ENCODE assay signal across 23 cellular contexts in the genomic region with DNA sequence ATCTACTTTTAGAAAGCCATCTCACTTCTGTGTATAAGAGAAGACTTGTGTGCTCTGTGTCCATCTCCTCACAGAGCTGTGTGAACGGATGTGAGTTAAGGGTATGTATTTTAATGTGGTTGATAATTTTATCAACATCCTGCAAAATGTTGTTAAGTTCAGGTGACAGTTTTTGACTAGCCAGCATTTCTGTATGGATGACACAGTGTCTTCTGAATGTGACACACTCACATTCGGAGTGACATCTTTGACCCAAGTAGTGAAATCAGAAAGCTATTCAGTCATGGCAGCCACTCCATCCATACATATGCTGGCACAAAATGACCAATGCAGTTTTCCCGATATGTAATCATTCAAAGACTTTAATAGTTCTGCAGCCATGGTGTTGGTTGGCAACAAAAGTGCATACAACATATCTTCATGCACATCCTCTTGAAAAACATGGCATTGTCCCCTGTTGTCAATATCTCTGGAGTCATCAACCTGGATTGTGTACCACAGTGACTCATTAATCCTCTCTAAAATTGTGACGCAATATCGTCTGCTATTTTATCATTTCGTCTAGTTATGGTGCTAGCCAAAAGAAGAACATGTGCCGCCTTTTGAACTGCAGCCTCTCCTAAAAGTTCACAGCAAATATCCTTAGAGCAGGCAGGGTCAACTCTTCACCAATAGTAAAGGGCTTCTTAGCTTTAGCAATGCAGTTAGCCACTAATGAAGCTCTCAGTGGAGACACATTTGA. TPM values are rescaled to one million over a fixed set of nuclear protein-coding genes. Genes with fewer than 3 reads are reported as not detected.
DNase-seq lines count a peak whose midpoint lies in the region; ATAC-seq, FAIRE-seq and TF ChIP-seq lines count a peak whose summit lies in the region.
"Had no signal": no experiment of that assay in that cellular context is flagged by ENCODE, and none has a peak within 500 bp of the region (broad histone marks: within the 10 kb centered on the region; RNA-seq: fewer than 3 reads in every experiment).

No MANE protein-coding gene starts in this region.

- BruUV-seq in K562 (replicated peaks; lab: Mats Ljungman, UMichigan), result no TSS peak

- H3K79me2 ChIP-seq in K562 (ENCODE audit: control insufficient read depth, insufficient read depth, low read length), result no peaks in the 10 kb centered on the region

- H4K20me1 ChIP-seq in K562 (replicated peaks; ENCODE audit: control insufficient read depth, insufficient read depth, low read length), result no peaks in the 10 kb centered on the region
- H4K20me1 ChIP-seq: BLaER1 treated with 17β-estradiol and CSF1 and Interleukin-3, amounts not matched to agents 10 nM and 100 nM had no signal

- H3K9me1 ChIP-seq in K562 (ENCODE audit: control insufficient read depth, insufficient read depth, low read length), result no peaks in the 10 kb centered on the region

- H3K27ac Mint-ChIP-seq in mesothelial cell of epicardium, result no peak overlapping the region
- H3K27ac Mint-ChIP-seq: activated naive CD4-positive, alpha-beta T cell treated with anti-CD3 and anti-CD28 coated beads for 36 hours; dendritic cell treated with granulocyte-macrophage colony-stimulating factor and Interleukin-4, amounts not matched to agents 40 ng/mL and 50 ng/mL, for 4 days; neural progenitor cell; stimulated activated naive CD8-positive, alpha-beta T cell treated with anti-CD3 and anti-CD28 coated beads, Interleukin-15, Interleukin-2, amounts not matched to agents 100 ng/mL and 50 ng/mL, for 24 hours; type B pancreatic cell had no signal

- TF ChIP-seq EP300 in K562 (IDR thresholded peaks at IDR 0.05; ENCODE audit: low read length), result no peak; the same call in 1 of the 2 replicates

- POLR2A ChIA-PET in K562 (lab: Yijun Ruan, JAX), result interaction anchor here (0.9 kb wide), 1 partner anchor 16 kb away, joined by 3 read pairs; no protein-coding TSS in a partner anchor

- TF ChIP-seq CTCF in K562 (IDR thresholded peaks at IDR 0.05 in 2 of 3, conservative IDR thresholded peaks at IDR 0.05 in 1 of 3; ENCODE audit: insufficient read depth in 2 of 3, low read depth in 1 of 3, low read length in 3 of 3) (no peak), prostate gland (IDR thresholded peaks at IDR 0.05) (no peak), GM13976 (IDR thresholded peaks at IDR 0.05; ENCODE audit: borderline replicate concordance, control extremely low read depth, extremely low read depth, insufficient read depth, missing control alignments) (no peak), mesothelial cell of epicardium (IDR thresholded peaks at IDR 0.05; ENCODE audit: unreplicated experiment) (no peak)

- no peaks in the 10 kb centered on the region for H3K4me1 Mint-ChIP-seq in mesothelial cell of epicardium
- H3K4me1 Mint-ChIP-seq: neural progenitor cell had no signal

- DNase-seq in H54 (ENCODE audit: insufficient read length, low spot score) (no peak), NCI-H460 (ENCODE audit: extremely low read depth, low read depth) (peak; percentile 52), K562 (ENCODE audit: extremely low read depth in 1 of 4, low spot score in 3 of 4) (peak in 1 of 4 experiments; percentile 28), left lobe of liver (ENCODE audit: low spot score) (no peak), prostate gland (ENCODE audit: low spot score) (no peak), GM13976 (ENCODE audit: low spot score) (no peak), mesothelial cell of epicardium (ENCODE audit: low spot score in 2 of 2, unreplicated experiment in 2 of 2) (no peak), inferior parietal cortex (ENCODE audit: extremely low spot score) (no peak)
- DNase-seq: activated CD4-positive, alpha-beta T cell treated with anti-CD3 and anti-CD28 coated beads, Interleukin-2, amount 50 U/mL, for 48 hours; activated naive CD4-positive, alpha-beta T cell treated with anti-CD3 and anti-CD28 coated beads for 36 hours; GOT3; heart left ventricle; islet precursor cell; MM.1S; NCI-H2029 treated with DMSO at 0.1 percent for 48 hours; NCI-H446 treated with DMSO at 0.1 percent for 48 hours had no signal

- ATAC-seq in K562, result peak; percentile 44
- peak; percentile 54 for ATAC-seq in left lobe of liver
- ATAC-seq: heart left ventricle had no signal

- H3K36me3 ChIP-seq in K562 (ENCODE audit: control insufficient read depth, insufficient read depth, low read length) (no peaks in the 10 kb centered on the region), prostate gland (no peaks in the 10 kb centered on the region)
- H3K36me3 ChIP-seq: BLaER1 treated with 17β-estradiol and CSF1 and Interleukin-3, amounts not matched to agents 10 nM and 100 nM; heart left ventricle; neural progenitor cell; right atrium auricular region had no signal

- H3K27me3 Mint-ChIP-seq in mesothelial cell of epicardium (ENCODE audit: low read depth), result no peaks in the 10 kb centered on the region

- H3K9me3 ChIP-seq in K562 (replicated peaks; ENCODE audit: control insufficient read depth, insufficient read depth, low read depth, low read length), result no peaks in the 10 kb centered on the region
- H3K9me3 ChIP-seq in prostate gland, result no peaks in the 10 kb centered on the region
- H3K9me3 ChIP-seq: heart left ventricle, right atrium auricular region had no signal

- no peak overlapping the region for H3K4me3 ChIP-seq in K562
- no peak overlapping the region for H3K4me3 ChIP-seq in prostate gland
- H3K4me3 ChIP-seq: BLaER1 treated with 17β-estradiol and CSF1 and Interleukin-3, amounts not matched to agents 10 nM and 100 nM; heart left ventricle; neural progenitor cell; right atrium auricular region had no signal

- H3K27me3 ChIP-seq in K562 (ENCODE audit: control insufficient read depth in 2 of 2, insufficient read depth in 2 of 2, low read length in 2 of 2) (no peaks in the 10 kb centered on the region), prostate gland (replicated peaks; ENCODE audit: insufficient read depth) (no peaks in the 10 kb centered on the region)
- H3K27me3 ChIP-seq: heart left ventricle, neural progenitor cell, right atrium auricular region had no signal

- TF ChIP-seq POLR2A in H54 (IDR thresholded peaks at IDR 0.05; ENCODE audit: low read depth, low read length), result no peak
- no peak for TF ChIP-seq POLR2A in K562 (conservative IDR thresholded peaks at IDR 0.05)
- TF ChIP-seq POLR2A in prostate gland (IDR thresholded peaks at IDR 0.05), result no peak

- FAIRE-seq in H54 (lab: Jason Lieb, UNC), result peak; percentile 45
- peak; percentile 11 for FAIRE-seq in K562 (lab: Jason Lieb, UNC)
- FAIRE-seq: GM18507 had no signal

- H2AFZ ChIP-seq in K562 (ENCODE audit: low read depth, low read length), result peak overlapping the region; percentile 66
- H2AFZ ChIP-seq: neural progenitor cell had no signal

- intact Hi-C loops in K562 (cut with micrococcal nuclease) (no loop called here), prostate gland (cut with DNase I) (no loop called here)

- H3K27ac ChIP-seq in K562 (ENCODE audit: extremely low read depth, low read depth, low read length) (no peak overlapping the region; the same call in 2 of the 3 replicates), prostate gland (no peak overlapping the region)
- H3K27ac ChIP-seq: BLaER1 treated with 17β-estradiol and CSF1 and Interleukin-3, amounts not matched to agents 10 nM and 100 nM; heart left ventricle; neural progenitor cell; right atrium auricular region had no signal

- no peaks in the 10 kb centered on the region for H3K9me3 Mint-ChIP-seq in mesothelial cell of epicardium
- H3K9me3 Mint-ChIP-seq: activated naive CD4-positive, alpha-beta T cell treated with anti-CD3 and anti-CD28 coated beads for 36 hours; dendritic cell treated with granulocyte-macrophage colony-stimulating factor and Interleukin-4, amounts not matched to agents 40 ng/mL and 50 ng/mL, for 4 days; stimulated activated naive CD8-positive, alpha-beta T cell treated with anti-CD3 and anti-CD28 coated beads, Interleukin-15, Interleukin-2, amounts not matched to agents 100 ng/mL and 50 ng/mL, for 24 hours; type B pancreatic cell had no signal

- no peaks in the 10 kb centered on the region for H3K36me3 Mint-ChIP-seq in mesothelial cell of epicardium
- H3K36me3 Mint-ChIP-seq: neural progenitor cell, type B pancreatic cell had no signal

- CTCF ChIA-PET in K562 (lab: Yijun Ruan, JAX; ENCODE audit: low intra/inter-chr PET ratio), result no interaction called here

- in situ Hi-C loops in K562 (cut with MboI) (no loop called here), GM13976 (cut with MboI; ENCODE audit: low sequenced_read_pairs, unreplicated experiment) (no loop called here)

- TF ChIP-seq RAD21 in K562 (CRISPR knock-in tag; conservative IDR thresholded peaks at IDR 0.05 in 1 of 2, IDR thresholded peaks at IDR 0.05 in 1 of 2), result no peak

- H3K4me1 ChIP-seq in K562 (replicated peaks in 1 of 2; ENCODE audit: control insufficient read depth in 2 of 2, insufficient read depth in 2 of 2, low read length in 2 of 2) (peaks cover 0 to 21% of the 10 kb centered on the region in 2 experiments; a peak in 2 of 5 replicates), prostate gland (replicated peaks) (no peaks in the 10 kb centered on the region)
- H3K4me1 ChIP-seq: BLaER1 treated with 17β-estradiol and CSF1 and Interleukin-3, amounts not matched to agents 10 nM and 100 nM; heart left ventricle; right atrium auricular region had no signal

- WGBS in K562 (ENCODE audit: insufficient coverage, low coverage, missing lambda C conversion rate), result 22% methylated on average over 7 of the region's 7 CpGs
- 79% methylated on average over 7 of the region's 7 CpGs for WGBS in prostate gland

- no peak overlapping the region for H3K9ac ChIP-seq in K562 (ENCODE audit: insufficient read depth in 1 of 2, low read depth in 2 of 2, low read length in 2 of 2)
- H3K9ac ChIP-seq: BLaER1 treated with 17β-estradiol and CSF1 and Interleukin-3, amounts not matched to agents 10 nM and 100 nM; neural progenitor cell had no signal

- H3K4me2 ChIP-seq in K562 (ENCODE audit: insufficient read depth, low read length), result no peak overlapping the region
- H3K4me2 ChIP-seq: BLaER1 treated with 17β-estradiol and CSF1 and Interleukin-3, amounts not matched to agents 10 nM and 100 nM; neural progenitor cell had no signal

- H3K4me3 Mint-ChIP-seq in mesothelial cell of epicardium, result no peak overlapping the region
- H3K4me3 Mint-ChIP-seq: activated naive CD4-positive, alpha-beta T cell treated with anti-CD3 and anti-CD28 coated beads for 36 hours; dendritic cell treated with granulocyte-macrophage colony-stimulating factor and Interleukin-4, amounts not matched to agents 40 ng/mL and 50 ng/mL, for 4 days; neural progenitor cell; stimulated activated naive CD8-positive, alpha-beta T cell treated with anti-CD3 and anti-CD28 coated beads, Interleukin-15, Interleukin-2, amounts not matched to agents 100 ng/mL and 50 ng/mL, for 24 hours; type B pancreatic cell had no signal

RNA-seq across cellular contexts. Expression of gene FGF2, which starts 6.8 kb away (rescaled TPM):
- 51.4 and 52.8 TPM in 2 replicates for total RNA-seq in NCI-H460 (2014; rRNA removed; shearing (Covaris generic))
- 19.4 and 32.2 TPM in 2 replicates for polyA plus RNA-seq in NCI-H460 (2014; cell fraction: nucleus; rRNA removed)
- 4.9 and 13.3 TPM in 2 replicates for total RNA-seq in K562 (2011; cell fraction: chromatin; rRNA removed; ENCODE audit: low replicate concordance)
- total RNA-seq in K562 (2011; cell fraction: nucleolus; rRNA removed), result 2.0 and 3.2 TPM in 2 replicates
- 8.3 and 20.0 TPM in 2 replicates for total RNA-seq in K562 (2011; cell fraction: nucleoplasm; rRNA removed)
- total RNA-seq in K562 (2014; rRNA removed) (5.1 and 7.2 TPM in 2 replicates), K562 (2014; rRNA removed; fragmentation: Illumina TruSeq; extraction: Trizol) (11.9 and 13.5 TPM in 2 replicates), K562 (2015; rRNA removed; fragmentation: Illumina TruSeq; extraction: Trizol) (9.1 and 10.8 TPM in 2 replicates), K562 (2021) (16.4 and 19.4 TPM in 2 replicates), left lobe of liver (1.2 TPM), prostate gland (1 to 10 TPM; 4.4 to 4.8 TPM), mesothelial cell of epicardium (11.3 to 13.0 TPM (median 11.9 TPM) in 3 replicates)
- polyA plus RNA-seq in K562 (2011; rRNA removed) (7.9 and 15.1 TPM in 2 replicates), K562 (2014; fragmentation: Illumina TruSeq; extraction: Trizol) (8.3 and 9.2 TPM in 2 replicates), K562 (2014; fragmentation: Nextera tagmentation; extraction: Ambion mirVana) (1 to 10 TPM; 2.5 to 2.6 TPM), K562 (2014; rRNA removed) (7.8 and 8.1 TPM in 2 replicates)
- polyA plus RNA-seq in K562 (2011; cell fraction: cytosol; rRNA removed), result 2.6 and 4.0 TPM in 2 replicates
- 4.9 and 6.5 TPM in 2 replicates for polyA plus RNA-seq in K562 (2011; cell fraction: nucleus; rRNA removed)
- polyA plus RNA-seq in K562 (2012), result 6.8 and 7.1 TPM in 2 replicates
- polyA minus RNA-seq in K562 (2011; rRNA and poly(A)+ RNA removed), result 11.7 and 16.9 TPM in 2 replicates
- 4.3 and 7.2 TPM in 2 replicates for polyA minus RNA-seq in K562 (2011; cell fraction: cytosol; rRNA and poly(A)+ RNA removed)
- 5.8 and 9.7 TPM in 2 replicates for polyA minus RNA-seq in K562 (2011; cell fraction: nucleus; rRNA and poly(A)+ RNA removed)
